19 cellular contexts compared by ENCODE assay signal in genomic region chr17:18324140-18325049, GRCh38. TPM values are rescaled to one million over a fixed set of nuclear protein-coding genes. Genes with fewer than 3 reads are reported as not detected.
DNase-seq lines count a peak whose midpoint lies in the region; ATAC-seq, FAIRE-seq and TF ChIP-seq lines count a peak whose summit lies in the region.
"Had no signal": no experiment of that assay in that cellular context is flagged by ENCODE, and none has a peak within 500 bp of the region (broad histone marks: within the 10 kb centered on the region; RNA-seq: fewer than 3 reads in every experiment).

No MANE protein-coding gene starts in this region.

- H3K79me2 ChIP-seq in HepG2 (ENCODE audit: insufficient read depth, low read length) = peaks cover 12% of the 10 kb centered on the region

- peak overlapping the region; percentile 10 for H3K27ac Mint-ChIP-seq in CD8-positive, alpha-beta T cell
- H3K27ac Mint-ChIP-seq in activated T-helper 17 cell treated with anti-CD3 and anti-CD28 coated beads, Interleukin-2, amount 50 U/mL, for 72 hours = peak overlapping the region; percentile 21

- H3K4me1 Mint-ChIP-seq in CD8-positive, alpha-beta T cell (ENCODE audit: low read depth) = peaks cover 30% of the 10 kb centered on the region
- peaks cover 16% of the 10 kb centered on the region for H3K4me1 Mint-ChIP-seq in activated T-helper 17 cell treated with anti-CD3 and anti-CD28 coated beads, Interleukin-2, amount 50 U/mL, for 72 hours

- BruUV-seq in HepG2 (replicated peaks; lab: Mats Ljungman, UMichigan) = no TSS peak

- peaks cover 91% of the 10 kb centered on the region for H3K36me3 Mint-ChIP-seq in CD8-positive, alpha-beta T cell
- peaks cover 80% of the 10 kb centered on the region for H3K36me3 Mint-ChIP-seq in activated T-helper 17 cell treated with anti-CD3 and anti-CD28 coated beads, Interleukin-2, amount 50 U/mL, for 72 hours (ENCODE audit: low read depth)

- no peak overlapping the region for H3K27ac ChIP-seq in A549
- H3K27ac ChIP-seq in CD8-positive, alpha-beta T cell (ENCODE audit: low read depth, low read length) = no peak overlapping the region
- no peak overlapping the region for H3K27ac ChIP-seq in HepG2 (ENCODE audit: extremely low read length, insufficient read depth, low read length)
- H3K27ac ChIP-seq: esophagus squamous epithelium, neutrophil had no signal

- peaks cover 12% of the 10 kb centered on the region for H4K20me1 ChIP-seq in HepG2 (ENCODE audit: insufficient read depth, low read length)

- no peak overlapping the region for H3K9ac ChIP-seq in HepG2 (ENCODE audit: insufficient read depth, low read depth, low read length)

- no peak overlapping the region for H3K4me3 Mint-ChIP-seq in CD8-positive, alpha-beta T cell
- no peak overlapping the region for H3K4me3 Mint-ChIP-seq in activated T-helper 17 cell treated with anti-CD3 and anti-CD28 coated beads, Interleukin-2, amount 50 U/mL, for 72 hours

- no peaks in the 10 kb centered on the region for H3K27me3 ChIP-seq in CD8-positive, alpha-beta T cell (ENCODE audit: insufficient read depth, low read length)
- H3K27me3 ChIP-seq in HepG2 (ENCODE audit: control insufficient read depth in 1 of 2, insufficient read depth in 2 of 2, low read length in 2 of 2) = no peaks in the 10 kb centered on the region
- H3K27me3 ChIP-seq: esophagus squamous epithelium, neutrophil had no signal

- H3K4me1 ChIP-seq in A549 (no peaks in the 10 kb centered on the region; the same call in 2 of the 3 replicates), HepG2 (ENCODE audit: insufficient read depth, low read length) (peaks cover 17% of the 10 kb centered on the region)
- peaks cover 20% of the 10 kb centered on the region for H3K4me1 ChIP-seq in CD8-positive, alpha-beta T cell (ENCODE audit: insufficient read depth, low read length)
- H3K4me1 ChIP-seq: HAP-1 had no signal

- in situ Hi-C loops in HepG2 (cut with HindIII; ENCODE audit: extremely low pct_ligation_motif_present, low pct_unique_long_range_greater_than_20kb) = no loop called here

- H3K4me3 ChIP-seq in A549 (no peak overlapping the region), HepG2 (replicated peaks in 1 of 3; ENCODE audit: insufficient read depth in 1 of 3, low read depth in 2 of 3, low read length in 3 of 3) (no peak overlapping the region)
- no peak overlapping the region for H3K4me3 ChIP-seq in CD8-positive, alpha-beta T cell (ENCODE audit: low read depth, low read length)
- H3K4me3 ChIP-seq: esophagus squamous epithelium, HAP-1 had no signal

- no peak overlapping the region for H3K4me2 ChIP-seq in A549
- H3K4me2 ChIP-seq in HepG2 (ENCODE audit: low read depth, low read length) = no peak overlapping the region

- FAIRE-seq in A549 (lab: Jason Lieb, UNC) = no peak
- FAIRE-seq in HepG2 (lab: Jason Lieb, UNC) = no peak
- FAIRE-seq in frontal cortex (lab: Jason Lieb, UNC) = no peak

- CTCF ChIA-PET in A549 (lab: Yijun Ruan, JAX) = interaction anchor here (2.0 kb wide), 1 partner anchor 76 kb away, joined by 7 read pairs; no protein-coding TSS in a partner anchor
- CTCF ChIA-PET in CD8-positive, alpha-beta T cell (lab: Charles Lee) = no interaction called here
- CTCF ChIA-PET in HepG2 (lab: Yijun Ruan, JAX; ENCODE audit: low intra/inter-chr PET ratio, low total read pairs) = no interaction called here

- no peaks in the 10 kb centered on the region for H3K27me3 Mint-ChIP-seq in CD8-positive, alpha-beta T cell (ENCODE audit: low read depth)
- H3K27me3 Mint-ChIP-seq in activated T-helper 17 cell treated with anti-CD3 and anti-CD28 coated beads, Interleukin-2, amount 50 U/mL, for 72 hours = no peaks in the 10 kb centered on the region

- POLR2A ChIA-PET in A549 (lab: Yijun Ruan, JAX) (no interaction called here), HepG2 (lab: Yijun Ruan, JAX) (no interaction called here)
- POLR2A ChIA-PET in CD8-positive, alpha-beta T cell (lab: Charles Lee) = no interaction called here

- 94% methylated on average over 27 of the region's 27 CpGs for WGBS in A549 (ENCODE audit: missing lambda C conversion rate)
- WGBS in HepG2 (ENCODE audit: low lambda C conversion rate) = 97% methylated on average over 25 of the region's 27 CpGs

- TF ChIP-seq EP300 in A549 (IDR thresholded peaks at IDR 0.05) (no peak), HepG2 (IDR thresholded peaks at IDR 0.05; ENCODE audit: low read depth in 2 of 2, low read length in 2 of 2) (no peak), HepG2 (CRISPR knock-in tag; IDR thresholded peaks at IDR 0.05; ENCODE audit: borderline replicate concordance) (no peak)

- H3K36me3 ChIP-seq in CD8-positive, alpha-beta T cell (ENCODE audit: insufficient read depth, low read length) = peaks cover 48% of the 10 kb centered on the region
- peaks cover 30 to 56% of the 10 kb centered on the region in 2 experiments for H3K36me3 ChIP-seq in HepG2 (replicated peaks in 1 of 2; ENCODE audit: control insufficient read depth in 1 of 2, insufficient read depth in 2 of 2, low read length in 2 of 2)

- H2AFZ ChIP-seq in HepG2 (ENCODE audit: low read length) = no peak overlapping the region

- H3K9me3 ChIP-seq in A549 (no peaks in the 10 kb centered on the region), HepG2 (ENCODE audit: low read length) (no peaks in the 10 kb centered on the region)
- no peaks in the 10 kb centered on the region for H3K9me3 ChIP-seq in CD8-positive, alpha-beta T cell (ENCODE audit: low read length)
- H3K9me3 ChIP-seq: esophagus squamous epithelium, HAP-1, neutrophil had no signal

- H3K9me3 Mint-ChIP-seq in CD8-positive, alpha-beta T cell = no peaks in the 10 kb centered on the region
- H3K9me3 Mint-ChIP-seq in activated T-helper 17 cell treated with anti-CD3 and anti-CD28 coated beads, Interleukin-2, amount 50 U/mL, for 72 hours = no peaks in the 10 kb centered on the region

- DNase-seq in A549 (ENCODE audit: low read depth in 1 of 2, low spot score in 1 of 2) (no peak), HepG2 (ENCODE audit: low spot score) (no peak), NCI-H2081 treated with DMSO at 0.1 percent for 48 hours (lab: John Stamatoyannopoulos, UW) (no peak), Kasumi-1 (lab: John Stamatoyannopoulos, UW) (no peak), frontal cortex (ENCODE audit: low spot score in 2 of 2) (no peak)
- DNase-seq in CD8-positive, alpha-beta T cell = no peak
- DNase-seq: activated gamma-delta T cell; AML-193; esophagus squamous epithelium; midbrain; NCI-H1694 treated with DMSO at 0.1 percent for 48 hours; NCI-H69; stimulated activated CD4-positive, alpha-beta T cell treated with anti-CD3 and anti-CD28 coated beads, Interleukin-2, amount 100 ng/mL, for 48 hours; T-helper 1 cell had no signal

- TF ChIP-seq POLR2A in A549 (IDR thresholded peaks at IDR 0.05; ENCODE audit: low read length) = no peak
- no peak for TF ChIP-seq POLR2A in HepG2 (IDR thresholded peaks at IDR 0.05; ENCODE audit: insufficient read depth in 1 of 2, low read depth in 2 of 2, low read length in 2 of 2)

- intact Hi-C loops in CD8-positive, alpha-beta T cell (cut with DNase I, micrococcal nuclease) = no loop called here
- intact Hi-C loops in HepG2 (cut with micrococcal nuclease; ENCODE audit: unreplicated experiment) = no loop called here

- ATAC-seq in A549 (no peak), HepG2 (no peak), GM21528 (IDR thresholded peaks at IDR 0.05; ENCODE audit: low FRiP score, unreplicated experiment) (no peak)
- no peak for ATAC-seq in CD8-positive, alpha-beta T cell
- ATAC-seq in activated T-helper 17 cell treated with anti-CD3 and anti-CD28 coated beads, Interleukin-2, amount 50 U/mL, for 72 hours (replicated peaks) = no peak

- TF ChIP-seq CTCF in A549 (IDR thresholded peaks at IDR 0.05) = no peak
- no peak for TF ChIP-seq CTCF in CD8-positive, alpha-beta T cell (IDR thresholded peaks at IDR 0.05)
- TF ChIP-seq CTCF in HepG2 (CRISPR knock-in tag; IDR thresholded peaks at IDR 0.05) = no peak

- no peak for TF ChIP-seq RAD21 in A549 (conservative IDR thresholded peaks at IDR 0.05 in 1 of 2, IDR thresholded peaks at IDR 0.05 in 1 of 2)
- TF ChIP-seq RAD21 in HepG2 (CRISPR knock-in tag; IDR thresholded peaks at IDR 0.05) = no peak

RNA-seq across cellular contexts. Expression of gene SMCR8, which starts 9.3 kb away (rescaled TPM):
- polyA plus RNA-seq in A549 (2011; rRNA removed) (12.3 and 15.0 TPM in 2 replicates), A549 (2017; fragmentation: RNase III; extraction: RNeasy Plus Mini Kit Qiagen cat#74134 plus additional on column Dnase treatment) (14.3 to 15.8 TPM (median 15.1 TPM) in 3 replicates), HepG2 (2011; rRNA removed) (7.6 and 7.7 TPM in 2 replicates)
- 6.5 and 8.8 TPM in 2 replicates for polyA plus RNA-seq in A549 (2012; cell fraction: cytosol; rRNA removed)
- polyA plus RNA-seq in A549 (2012; cell fraction: nucleus; rRNA removed) = 11.3 and 11.6 TPM in 2 replicates
- polyA minus RNA-seq in A549 (2011; rRNA and poly(A)+ RNA removed) = 20.8 TPM in 2 replicates
- 10 to 100 TPM; 51.9 to 53.1 TPM for total RNA-seq in CD8-positive, alpha-beta T cell
- 10 to 100 TPM; 21.7 to 25.5 TPM for total RNA-seq in activated T-helper 17 cell treated with anti-CD3 and anti-CD28 coated beads, Interleukin-2, amount 50 U/mL, for 72 hours
- total RNA-seq in HepG2 (2016; rRNA removed; fragmentation: Illumina TruSeq; extraction: Trizol) (11.8 and 16.6 TPM in 2 replicates), frontal cortex (10.6 TPM)
- 1.3 and 1.4 TPM in 2 replicates for total RNA-seq in HepG2 (2016; cell fraction: cytosol; rRNA removed; fragmentation: Illumina TruSeq; extraction: Trizol; ENCODE audit: low read depth)
- 11.9 and 13.2 TPM in 2 replicates for total RNA-seq in HepG2 (2016; cell fraction: insoluble cytoplasmic fraction; rRNA removed; fragmentation: Illumina TruSeq; extraction: Trizol)
- total RNA-seq in HepG2 (2016; cell fraction: membrane; rRNA removed; fragmentation: Illumina TruSeq; extraction: Trizol) = 6.2 and 6.5 TPM in 2 replicates
- total RNA-seq in HepG2 (2016; cell fraction: nucleus; rRNA removed; fragmentation: Illumina TruSeq; extraction: Trizol) = 11.0 and 13.5 TPM in 2 replicates
- polyA plus RNA-seq in HepG2 (2011; cell fraction: cytosol; rRNA removed) = 5.1 and 5.4 TPM in 2 replicates
- 12.3 and 12.5 TPM in 2 replicates for polyA plus RNA-seq in HepG2 (2011; cell fraction: nucleus; rRNA removed)
- 7.5 and 8.8 TPM in 2 replicates for polyA plus RNA-seq in HepG2 (2012)
- 0.59 and 0.60 TPM in 2 replicates for polyA plus RNA-seq in HepG2 (2016; cell fraction: cytosol; fragmentation: Illumina TruSeq; extraction: Trizol; ENCODE audit: low read depth)
- 7.3 and 9.5 TPM in 2 replicates for polyA plus RNA-seq in HepG2 (2016; cell fraction: insoluble cytoplasmic fraction; fragmentation: Illumina TruSeq; extraction: Trizol; ENCODE audit: low read depth)
- 1.6 and 1.8 TPM in 2 replicates for polyA plus RNA-seq in HepG2 (2016; cell fraction: membrane; fragmentation: Illumina TruSeq; extraction: Trizol; ENCODE audit: low read depth)
- polyA plus RNA-seq in HepG2 (2016; cell fraction: nucleus; fragmentation: Illumina TruSeq; extraction: Trizol; ENCODE audit: insufficient read depth, low read depth) = 14.1 and 15.0 TPM in 2 replicates
- 14.3 and 17.2 TPM in 2 replicates for polyA minus RNA-seq in HepG2 (2011; rRNA and poly(A)+ RNA removed; ENCODE audit: low replicate concordance)
- 7.2 and 9.1 TPM in 2 replicates for polyA minus RNA-seq in HepG2 (2011; cell fraction: cytosol; rRNA and poly(A)+ RNA removed)
- polyA minus RNA-seq in HepG2 (2011; cell fraction: nucleus; rRNA and poly(A)+ RNA removed) = 17.6 and 19.5 TPM in 2 replicates

RNA-seq across cellular contexts. Expression of gene TOP3A, which starts 9.6 kb away (rescaled TPM):
- polyA plus RNA-seq in A549 (2011; rRNA removed) = 29.0 TPM in 2 replicates
- polyA plus RNA-seq in A549 (2012; cell fraction: cytosol; rRNA removed) = 16.5 and 19.9 TPM in 2 replicates
- polyA plus RNA-seq in A549 (2012; cell fraction: nucleus; rRNA removed) = 29.8 and 48.3 TPM in 2 replicates
- polyA plus RNA-seq in A549 (2017; fragmentation: RNase III; extraction: RNeasy Plus Mini Kit Qiagen cat#74134 plus additional on column Dnase treatment) = 28.2 to 30.7 TPM (median 29.3 TPM) in 3 replicates
- polyA minus RNA-seq in A549 (2011; rRNA and poly(A)+ RNA removed) = 51.7 and 53.1 TPM in 2 replicates
- total RNA-seq in CD8-positive, alpha-beta T cell = 10 to 100 TPM; 28.8 to 30.9 TPM
- 10 to 100 TPM; 69.7 to 81.6 TPM for total RNA-seq in activated T-helper 17 cell treated with anti-CD3 and anti-CD28 coated beads, Interleukin-2, amount 50 U/mL, for 72 hours
- 30.7 and 36.8 TPM in 2 replicates for total RNA-seq in HepG2 (2016; rRNA removed; fragmentation: Illumina TruSeq; extraction: Trizol)
- 13.1 and 14.9 TPM in 2 replicates for total RNA-seq in HepG2 (2016; cell fraction: cytosol; rRNA removed; fragmentation: Illumina TruSeq; extraction: Trizol; ENCODE audit: low read depth)
- 27.4 and 35.0 TPM in 2 replicates for total RNA-seq in HepG2 (2016; cell fraction: insoluble cytoplasmic fraction; rRNA removed; fragmentation: Illumina TruSeq; extraction: Trizol)
- total RNA-seq in HepG2 (2016; cell fraction: membrane; rRNA removed; fragmentation: Illumina TruSeq; extraction: Trizol) = 17.3 and 17.9 TPM in 2 replicates
- 42.4 and 45.8 TPM in 2 replicates for total RNA-seq in HepG2 (2016; cell fraction: nucleus; rRNA removed; fragmentation: Illumina TruSeq; extraction: Trizol)
- polyA plus RNA-seq in HepG2 (2011; rRNA removed) = 15.4 and 16.9 TPM in 2 replicates
- polyA plus RNA-seq in HepG2 (2011; cell fraction: cytosol; rRNA removed) = 9.1 and 10.4 TPM in 2 replicates
- polyA plus RNA-seq in HepG2 (2011; cell fraction: nucleus; rRNA removed) = 19.7 and 20.7 TPM in 2 replicates
- 15.1 and 17.3 TPM in 2 replicates for polyA plus RNA-seq in HepG2 (2012)
- polyA plus RNA-seq in HepG2 (2016; cell fraction: cytosol; fragmentation: Illumina TruSeq; extraction: Trizol; ENCODE audit: low read depth) = 2.3 and 2.6 TPM in 2 replicates
- polyA plus RNA-seq in HepG2 (2016; cell fraction: insoluble cytoplasmic fraction; fragmentation: Illumina TruSeq; extraction: Trizol; ENCODE audit: low read depth) = 21.2 and 22.7 TPM in 2 replicates
- 6.3 and 6.6 TPM in 2 replicates for polyA plus RNA-seq in HepG2 (2016; cell fraction: membrane; fragmentation: Illumina TruSeq; extraction: Trizol; ENCODE audit: low read depth)
- 55.0 and 64.3 TPM in 2 replicates for polyA plus RNA-seq in HepG2 (2016; cell fraction: nucleus; fragmentation: Illumina TruSeq; extraction: Trizol; ENCODE audit: insufficient read depth, low read depth)
- polyA minus RNA-seq in HepG2 (2011; rRNA and poly(A)+ RNA removed; ENCODE audit: low replicate concordance) = 49.6 and 93.1 TPM in 2 replicates
- polyA minus RNA-seq in HepG2 (2011; cell fraction: cytosol; rRNA and poly(A)+ RNA removed) = 17.6 TPM in 2 replicates
- polyA minus RNA-seq in HepG2 (2011; cell fraction: nucleus; rRNA and poly(A)+ RNA removed) = 46.6 and 52.9 TPM in 2 replicates
- 36.3 TPM for total RNA-seq in frontal cortex

RNA-seq across cellular contexts. Expression of gene SHMT1, which starts 39.0 kb away (rescaled TPM):
- polyA plus RNA-seq in A549 (2011; rRNA removed) = 38.7 and 43.2 TPM in 2 replicates
- 56.9 and 67.4 TPM in 2 replicates for polyA plus RNA-seq in A549 (2012; cell fraction: cytosol; rRNA removed)
- polyA plus RNA-seq in A549 (2012; cell fraction: nucleus; rRNA removed) = 71.9 and 91.1 TPM in 2 replicates
- polyA plus RNA-seq in A549 (2017; fragmentation: RNase III; extraction: RNeasy Plus Mini Kit Qiagen cat#74134 plus additional on column Dnase treatment) = 58.3 to 66.1 TPM (median 62.1 TPM) in 3 replicates
- 39.3 and 48.6 TPM in 2 replicates for polyA minus RNA-seq in A549 (2011; rRNA and poly(A)+ RNA removed)
- 1 to 10 TPM; 5.7 to 6.1 TPM for total RNA-seq in CD8-positive, alpha-beta T cell
- total RNA-seq in activated T-helper 17 cell treated with anti-CD3 and anti-CD28 coated beads, Interleukin-2, amount 50 U/mL, for 72 hours = 10 to 100 TPM; 47.0 to 85.6 TPM
- total RNA-seq in HepG2 (2016; rRNA removed; fragmentation: Illumina TruSeq; extraction: Trizol) = 48.8 and 58.7 TPM in 2 replicates
- total RNA-seq in HepG2 (2016; cell fraction: cytosol; rRNA removed; fragmentation: Illumina TruSeq; extraction: Trizol; ENCODE audit: low read depth) = 11.1 and 11.2 TPM in 2 replicates
- 49.2 and 50.8 TPM in 2 replicates for total RNA-seq in HepG2 (2016; cell fraction: insoluble cytoplasmic fraction; rRNA removed; fragmentation: Illumina TruSeq; extraction: Trizol)
- total RNA-seq in HepG2 (2016; cell fraction: membrane; rRNA removed; fragmentation: Illumina TruSeq; extraction: Trizol) = 17.5 and 20.3 TPM in 2 replicates
- 31.7 and 35.9 TPM in 2 replicates for total RNA-seq in HepG2 (2016; cell fraction: nucleus; rRNA removed; fragmentation: Illumina TruSeq; extraction: Trizol)
- polyA plus RNA-seq in HepG2 (2011; rRNA removed) = 19.0 and 21.3 TPM in 2 replicates
- polyA plus RNA-seq in HepG2 (2011; cell fraction: cytosol; rRNA removed) = 16.7 and 24.0 TPM in 2 replicates
- polyA plus RNA-seq in HepG2 (2011; cell fraction: nucleus; rRNA removed) = 24.0 and 28.6 TPM in 2 replicates
- polyA plus RNA-seq in HepG2 (2012) = 12.2 and 16.3 TPM in 2 replicates
- 6.9 TPM in 2 replicates for polyA plus RNA-seq in HepG2 (2016; cell fraction: cytosol; fragmentation: Illumina TruSeq; extraction: Trizol; ENCODE audit: low read depth)
- polyA plus RNA-seq in HepG2 (2016; cell fraction: insoluble cytoplasmic fraction; fragmentation: Illumina TruSeq; extraction: Trizol; ENCODE audit: low read depth) = 54.8 and 66.4 TPM in 2 replicates
- polyA plus RNA-seq in HepG2 (2016; cell fraction: membrane; fragmentation: Illumina TruSeq; extraction: Trizol; ENCODE audit: low read depth) = 12.1 and 12.6 TPM in 2 replicates
- polyA plus RNA-seq in HepG2 (2016; cell fraction: nucleus; fragmentation: Illumina TruSeq; extraction: Trizol; ENCODE audit: insufficient read depth, low read depth) = 57.4 and 62.8 TPM in 2 replicates
- 38.5 and 58.3 TPM in 2 replicates for polyA minus RNA-seq in HepG2 (2011; rRNA and poly(A)+ RNA removed; ENCODE audit: low replicate concordance)
- polyA minus RNA-seq in HepG2 (2011; cell fraction: cytosol; rRNA and poly(A)+ RNA removed) = 12.9 and 14.2 TPM in 2 replicates
- 19.5 and 30.6 TPM in 2 replicates for polyA minus RNA-seq in HepG2 (2011; cell fraction: nucleus; rRNA and poly(A)+ RNA removed)
- total RNA-seq in frontal cortex = 2.4 TPM

RNA-seq across cellular contexts. Expression of gene EVPLL, which starts 53.2 kb away (rescaled TPM):
- polyA plus RNA-seq in A549 (2011; rRNA removed) (not detected in 2 replicates), A549 (2017; fragmentation: RNase III; extraction: RNeasy Plus Mini Kit Qiagen cat#74134 plus additional on column Dnase treatment) (0.05 to 0.07 TPM in 2 of 3 replicates, not detected in the other), HepG2 (2011; rRNA removed) (0.05 TPM in 1 of 2 replicates, not detected in the other)
- 0.01 TPM in 1 of 2 replicates, not detected in the other for polyA plus RNA-seq in A549 (2012; cell fraction: cytosol; rRNA removed)
- polyA plus RNA-seq in A549 (2012; cell fraction: nucleus; rRNA removed) = 0.27 and 0.30 TPM in 2 replicates
- not detected in 2 replicates for polyA minus RNA-seq in A549 (2011; rRNA and poly(A)+ RNA removed)
- total RNA-seq in CD8-positive, alpha-beta T cell = not detected
- total RNA-seq in activated T-helper 17 cell treated with anti-CD3 and anti-CD28 coated beads, Interleukin-2, amount 50 U/mL, for 72 hours = not detected
- total RNA-seq in HepG2 (2016; rRNA removed; fragmentation: Illumina TruSeq; extraction: Trizol) (0.07 TPM in 1 of 2 replicates, not detected in the other), frontal cortex (not detected)
- not detected in 2 replicates for total RNA-seq in HepG2 (2016; cell fraction: cytosol; rRNA removed; fragmentation: Illumina TruSeq; extraction: Trizol; ENCODE audit: low read depth)
- total RNA-seq in HepG2 (2016; cell fraction: insoluble cytoplasmic fraction; rRNA removed; fragmentation: Illumina TruSeq; extraction: Trizol) = 0.11 TPM in 1 of 2 replicates, not detected in the other
- not detected in 2 replicates for total RNA-seq in HepG2 (2016; cell fraction: membrane; rRNA removed; fragmentation: Illumina TruSeq; extraction: Trizol)
- not detected in 2 replicates for total RNA-seq in HepG2 (2016; cell fraction: nucleus; rRNA removed; fragmentation: Illumina TruSeq; extraction: Trizol)
- 0.03 and 0.05 TPM in 2 replicates for polyA plus RNA-seq in HepG2 (2011; cell fraction: cytosol; rRNA removed)
- 0.14 and 0.61 TPM in 2 replicates for polyA plus RNA-seq in HepG2 (2011; cell fraction: nucleus; rRNA removed)
- not detected in 2 replicates for polyA plus RNA-seq in HepG2 (2012)
- polyA plus RNA-seq in HepG2 (2016; cell fraction: cytosol; fragmentation: Illumina TruSeq; extraction: Trizol; ENCODE audit: low read depth) = 0.08 TPM in 1 of 2 replicates, not detected in the other
- polyA plus RNA-seq in HepG2 (2016; cell fraction: insoluble cytoplasmic fraction; fragmentation: Illumina TruSeq; extraction: Trizol; ENCODE audit: low read depth) = not detected in 2 replicates
- not detected in 2 replicates for polyA plus RNA-seq in HepG2 (2016; cell fraction: membrane; fragmentation: Illumina TruSeq; extraction: Trizol; ENCODE audit: low read depth)
- 0.29 TPM in 1 of 2 replicates, not detected in the other for polyA plus RNA-seq in HepG2 (2016; cell fraction: nucleus; fragmentation: Illumina TruSeq; extraction: Trizol; ENCODE audit: insufficient read depth, low read depth)
- polyA minus RNA-seq in HepG2 (2011; rRNA and poly(A)+ RNA removed; ENCODE audit: low replicate concordance) = 1.4 TPM in 1 of 2 replicates, not detected in the other
- polyA minus RNA-seq in HepG2 (2011; cell fraction: cytosol; rRNA and poly(A)+ RNA removed) = not detected in 2 replicates
- polyA minus RNA-seq in HepG2 (2011; cell fraction: nucleus; rRNA and poly(A)+ RNA removed) = not detected in 2 replicates
- total RNA-seq: M059J had no signal

Comparison
In these comparisons a context has a peak if more than half of its experiments do, and no peak if none do; other contexts are left out.
1. Of the 38 proteins assayed by ChIP-seq in both HepG2 and A549: peak only in HepG2: none; only in A549: NFE2L2; in both: none; in neither: 37.